1 cellular context compared by ENCODE assay signal in the genomic region with DNA sequence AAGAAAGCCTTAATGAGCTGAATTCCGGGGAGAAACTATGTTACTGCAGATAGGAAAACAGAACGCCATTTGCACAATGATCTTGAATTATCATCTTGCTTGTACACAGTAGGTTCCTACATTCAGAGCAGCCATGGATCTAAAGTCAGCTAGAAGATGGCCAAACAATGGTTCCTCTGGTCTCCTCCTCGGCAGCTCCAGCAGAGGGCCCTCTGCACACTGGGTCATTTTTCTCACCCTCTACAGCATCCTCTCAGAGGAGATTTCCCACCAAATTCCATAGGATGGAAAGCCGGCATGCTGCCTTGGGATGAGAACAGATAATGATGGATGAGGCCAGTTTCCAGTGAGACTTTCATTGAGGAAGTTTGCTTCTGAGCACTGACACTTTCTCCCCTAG.
TF ChIP-seq lines count a peak whose summit lies in the region.

No MANE protein-coding gene starts in this region.

TF ChIP-seq in K562, 482 proteins besides CTCF, POLR2A, EP300 and RAD21 (continued from another document and continues in another):
- TF ChIP-seq ZBTB12 (CRISPR knock-in tag; IDR thresholded peaks at IDR 0.05) (no peak), ZNF232 (CRISPR knock-in tag; IDR thresholded peaks at IDR 0.05) (no peak), HNRNPLL (IDR thresholded peaks at IDR 0.05; ENCODE audit: low read depth, low read length, poor library complexity, severe bottlenecking) (no peak), RNF2 (IDR thresholded peaks at IDR 0.05) (no peak), CHD1 (IDR thresholded peaks at IDR 0.05; ENCODE audit: low read length) (no peak), ZZZ3 (IDR thresholded peaks at IDR 0.05) (no peak), ZNF586 (CRISPR knock-in tag; conservative IDR thresholded peaks at IDR 0.05) (no peak), OTX1 (CRISPR knock-in tag; IDR thresholded peaks at IDR 0.05) (no peak), PREB (CRISPR knock-in tag; IDR thresholded peaks at IDR 0.05) (no peak), YBX1 (IDR thresholded peaks at IDR 0.05) (no peak), SREBF1 (IDR thresholded peaks at IDR 0.05; ENCODE audit: borderline replicate concordance, low read depth, low read length) (no peak), ZNF77 (CRISPR knock-in tag; IDR thresholded peaks at IDR 0.05) (no peak), SMARCB1 (IDR thresholded peaks at IDR 0.05; ENCODE audit: insufficient read length, low read depth) (no peak), BCLAF1 (IDR thresholded peaks at IDR 0.05; ENCODE audit: borderline replicate concordance in 1 of 2, control insufficient read depth in 1 of 2, low read depth in 2 of 2, low read length in 1 of 2) (no peak), TAF1 (IDR thresholded peaks at IDR 0.05; ENCODE audit: control insufficient read depth, extremely low read depth, insufficient read depth, low read length, severe bottlenecking) (no peak), SAP30 (IDR thresholded peaks at IDR 0.05; ENCODE audit: borderline replicate concordance, insufficient read depth, low read depth, low read length, poor library complexity, severe bottlenecking) (no peak), U2AF1 (optimal IDR thresholded peaks at IDR 0.05; ENCODE audit: low read depth, low read length) (no peak), DEAF1 (CRISPR knock-in tag; IDR thresholded peaks at IDR 0.05) (0 out of 2 replicates have a peak, but pooled peaks have one; percentile 15), ZC3H8 (IDR thresholded peaks at IDR 0.05) (no peak), ZNF274 (IDR thresholded peaks at IDR 0.05; ENCODE audit: borderline replicate concordance, low read depth, low read length) (no peak), POU5F1 (IDR thresholded peaks at IDR 0.05; ENCODE audit: borderline replicate concordance, low read depth, low read length, partially characterized antibody) (no peak), STAT6 (CRISPR knock-in tag; IDR thresholded peaks at IDR 0.05) (no peak), ZNF589 (CRISPR knock-in tag; IDR thresholded peaks at IDR 0.05; ENCODE audit: low read depth) (peak; percentile 35; the same call in 1 of the 2 replicates), MEF2D (tag; conservative IDR thresholded peaks at IDR 0.05; ENCODE audit: low read depth) (0 out of 2 replicates have a peak, but pooled peaks have one; percentile 57)
- TF ChIP-seq, protein P1, sequence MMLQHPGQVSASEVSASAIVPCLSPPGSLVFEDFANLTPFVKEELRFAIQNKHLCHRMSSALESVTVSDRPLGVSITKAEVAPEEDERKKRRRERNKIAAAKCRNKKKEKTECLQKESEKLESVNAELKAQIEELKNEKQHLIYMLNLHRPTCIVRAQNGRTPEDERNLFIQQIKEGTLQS (IDR thresholded peaks at IDR 0.05): no peak
- TF ChIP-seq, protein P1 (CRISPR knock-in tag; conservative IDR thresholded peaks at IDR 0.05): no peak
- TF ChIP-seq, protein P2, sequence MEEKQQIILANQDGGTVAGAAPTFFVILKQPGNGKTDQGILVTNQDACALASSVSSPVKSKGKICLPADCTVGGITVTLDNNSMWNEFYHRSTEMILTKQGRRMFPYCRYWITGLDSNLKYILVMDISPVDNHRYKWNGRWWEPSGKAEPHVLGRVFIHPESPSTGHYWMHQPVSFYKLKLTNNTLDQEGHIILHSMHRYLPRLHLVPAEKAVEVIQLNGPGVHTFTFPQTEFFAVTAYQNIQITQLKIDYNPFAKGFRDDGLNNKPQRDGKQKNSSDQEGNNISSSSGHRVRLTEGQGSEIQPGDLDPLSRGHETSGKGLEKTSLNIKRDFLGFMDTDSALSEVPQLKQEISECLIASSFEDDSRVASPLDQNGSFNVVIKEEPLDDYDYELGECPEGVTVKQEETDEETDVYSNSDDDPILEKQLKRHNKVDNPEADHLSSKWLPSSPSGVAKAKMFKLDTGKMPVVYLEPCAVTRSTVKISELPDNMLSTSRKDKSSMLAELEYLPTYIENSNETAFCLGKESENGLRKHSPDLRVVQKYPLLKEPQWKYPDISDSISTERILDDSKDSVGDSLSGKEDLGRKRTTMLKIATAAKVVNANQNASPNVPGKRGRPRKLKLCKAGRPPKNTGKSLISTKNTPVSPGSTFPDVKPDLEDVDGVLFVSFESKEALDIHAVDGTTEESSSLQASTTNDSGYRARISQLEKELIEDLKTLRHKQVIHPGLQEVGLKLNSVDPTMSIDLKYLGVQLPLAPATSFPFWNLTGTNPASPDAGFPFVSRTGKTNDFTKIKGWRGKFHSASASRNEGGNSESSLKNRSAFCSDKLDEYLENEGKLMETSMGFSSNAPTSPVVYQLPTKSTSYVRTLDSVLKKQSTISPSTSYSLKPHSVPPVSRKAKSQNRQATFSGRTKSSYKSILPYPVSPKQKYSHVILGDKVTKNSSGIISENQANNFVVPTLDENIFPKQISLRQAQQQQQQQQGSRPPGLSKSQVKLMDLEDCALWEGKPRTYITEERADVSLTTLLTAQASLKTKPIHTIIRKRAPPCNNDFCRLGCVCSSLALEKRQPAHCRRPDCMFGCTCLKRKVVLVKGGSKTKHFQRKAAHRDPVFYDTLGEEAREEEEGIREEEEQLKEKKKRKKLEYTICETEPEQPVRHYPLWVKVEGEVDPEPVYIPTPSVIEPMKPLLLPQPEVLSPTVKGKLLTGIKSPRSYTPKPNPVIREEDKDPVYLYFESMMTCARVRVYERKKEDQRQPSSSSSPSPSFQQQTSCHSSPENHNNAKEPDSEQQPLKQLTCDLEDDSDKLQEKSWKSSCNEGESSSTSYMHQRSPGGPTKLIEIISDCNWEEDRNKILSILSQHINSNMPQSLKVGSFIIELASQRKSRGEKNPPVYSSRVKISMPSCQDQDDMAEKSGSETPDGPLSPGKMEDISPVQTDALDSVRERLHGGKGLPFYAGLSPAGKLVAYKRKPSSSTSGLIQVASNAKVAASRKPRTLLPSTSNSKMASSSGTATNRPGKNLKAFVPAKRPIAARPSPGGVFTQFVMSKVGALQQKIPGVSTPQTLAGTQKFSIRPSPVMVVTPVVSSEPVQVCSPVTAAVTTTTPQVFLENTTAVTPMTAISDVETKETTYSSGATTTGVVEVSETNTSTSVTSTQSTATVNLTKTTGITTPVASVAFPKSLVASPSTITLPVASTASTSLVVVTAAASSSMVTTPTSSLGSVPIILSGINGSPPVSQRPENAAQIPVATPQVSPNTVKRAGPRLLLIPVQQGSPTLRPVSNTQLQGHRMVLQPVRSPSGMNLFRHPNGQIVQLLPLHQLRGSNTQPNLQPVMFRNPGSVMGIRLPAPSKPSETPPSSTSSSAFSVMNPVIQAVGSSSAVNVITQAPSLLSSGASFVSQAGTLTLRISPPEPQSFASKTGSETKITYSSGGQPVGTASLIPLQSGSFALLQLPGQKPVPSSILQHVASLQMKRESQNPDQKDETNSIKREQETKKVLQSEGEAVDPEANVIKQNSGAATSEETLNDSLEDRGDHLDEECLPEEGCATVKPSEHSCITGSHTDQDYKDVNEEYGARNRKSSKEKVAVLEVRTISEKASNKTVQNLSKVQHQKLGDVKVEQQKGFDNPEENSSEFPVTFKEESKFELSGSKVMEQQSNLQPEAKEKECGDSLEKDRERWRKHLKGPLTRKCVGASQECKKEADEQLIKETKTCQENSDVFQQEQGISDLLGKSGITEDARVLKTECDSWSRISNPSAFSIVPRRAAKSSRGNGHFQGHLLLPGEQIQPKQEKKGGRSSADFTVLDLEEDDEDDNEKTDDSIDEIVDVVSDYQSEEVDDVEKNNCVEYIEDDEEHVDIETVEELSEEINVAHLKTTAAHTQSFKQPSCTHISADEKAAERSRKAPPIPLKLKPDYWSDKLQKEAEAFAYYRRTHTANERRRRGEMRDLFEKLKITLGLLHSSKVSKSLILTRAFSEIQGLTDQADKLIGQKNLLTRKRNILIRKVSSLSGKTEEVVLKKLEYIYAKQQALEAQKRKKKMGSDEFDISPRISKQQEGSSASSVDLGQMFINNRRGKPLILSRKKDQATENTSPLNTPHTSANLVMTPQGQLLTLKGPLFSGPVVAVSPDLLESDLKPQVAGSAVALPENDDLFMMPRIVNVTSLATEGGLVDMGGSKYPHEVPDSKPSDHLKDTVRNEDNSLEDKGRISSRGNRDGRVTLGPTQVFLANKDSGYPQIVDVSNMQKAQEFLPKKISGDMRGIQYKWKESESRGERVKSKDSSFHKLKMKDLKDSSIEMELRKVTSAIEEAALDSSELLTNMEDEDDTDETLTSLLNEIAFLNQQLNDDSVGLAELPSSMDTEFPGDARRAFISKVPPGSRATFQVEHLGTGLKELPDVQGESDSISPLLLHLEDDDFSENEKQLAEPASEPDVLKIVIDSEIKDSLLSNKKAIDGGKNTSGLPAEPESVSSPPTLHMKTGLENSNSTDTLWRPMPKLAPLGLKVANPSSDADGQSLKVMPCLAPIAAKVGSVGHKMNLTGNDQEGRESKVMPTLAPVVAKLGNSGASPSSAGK (IDR thresholded peaks at IDR 0.05): peak; percentile 18; the same call in 1 of the 2 replicates
- TF ChIP-seq, protein P3, sequence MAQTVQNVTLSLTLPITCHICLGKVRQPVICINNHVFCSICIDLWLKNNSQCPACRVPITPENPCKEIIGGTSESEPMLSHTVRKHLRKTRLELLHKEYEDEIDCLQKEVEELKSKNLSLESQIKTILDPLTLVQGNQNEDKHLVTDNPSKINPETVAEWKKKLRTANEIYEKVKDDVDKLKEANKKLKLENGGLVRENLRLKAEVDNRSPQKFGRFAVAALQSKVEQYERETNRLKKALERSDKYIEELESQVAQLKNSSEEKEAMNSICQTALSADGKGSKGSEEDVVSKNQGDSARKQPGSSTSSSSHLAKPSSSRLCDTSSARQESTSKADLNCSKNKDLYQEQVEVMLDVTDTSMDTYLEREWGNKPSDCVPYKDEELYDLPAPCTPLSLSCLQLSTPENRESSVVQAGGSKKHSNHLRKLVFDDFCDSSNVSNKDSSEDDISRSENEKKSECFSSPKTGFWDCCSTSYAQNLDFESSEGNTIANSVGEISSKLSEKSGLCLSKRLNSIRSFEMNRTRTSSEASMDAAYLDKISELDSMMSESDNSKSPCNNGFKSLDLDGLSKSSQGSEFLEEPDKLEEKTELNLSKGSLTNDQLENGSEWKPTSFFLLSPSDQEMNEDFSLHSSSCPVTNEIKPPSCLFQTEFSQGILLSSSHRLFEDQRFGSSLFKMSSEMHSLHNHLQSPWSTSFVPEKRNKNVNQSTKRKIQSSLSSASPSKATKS (CRISPR knock-in tag; IDR thresholded peaks at IDR 0.05): 0 out of 2 replicates have a peak, but pooled peaks have one; percentile 9
